Comparison of ENCODE assay signal across 8 cellular contexts in genomic region chr9:36487482-36488321, GRCh38.
A peak's percentile ranks its signal among the peaks of the same experiment; 100 is the strongest.
DNase-seq lines count a peak whose midpoint lies in the region; ATAC-seq, FAIRE-seq and TF ChIP-seq lines count a peak whose summit lies in the region.

No MANE protein-coding gene starts in this region.

- H3K9me3 ChIP-seq in AG04450 (ENCODE audit: control insufficient read depth, insufficient read depth, low read length) = no peaks in the 10 kb centered on the region; the same call in 1 of the 2 replicates

- H3K27me3 ChIP-seq in AG04450 (ENCODE audit: control insufficient read depth, insufficient read depth, low read length) (no peaks in the 10 kb centered on the region), bronchial epithelial cell (ENCODE audit: control insufficient read depth, insufficient read depth, low read length) (no peaks in the 10 kb centered on the region)

- peak overlapping the region; percentile 96 for H3K27ac Mint-ChIP-seq in WTC11

- ATAC-seq in GM18907 (IDR thresholded peaks at IDR 0.05; ENCODE audit: unreplicated experiment) (peak; percentile 83), HG03135 (IDR thresholded peaks at IDR 0.05; ENCODE audit: unreplicated experiment) (peak; percentile 83), WTC11 (peak; percentile 85)

- no peaks in the 10 kb centered on the region for H3K36me3 ChIP-seq in bronchial epithelial cell (ENCODE audit: control insufficient read depth, insufficient read depth, low read length)

- peak overlapping the region; percentile 92 for H3K27ac ChIP-seq in AG04450 (ENCODE audit: low read depth, low read length)

- no peaks in the 10 kb centered on the region for H3K27me3 Mint-ChIP-seq in WTC11 (ENCODE audit: low read depth)

- peak; percentile 72 for DNase-seq in AG04450 (ENCODE audit: low read depth, low spot score)
- DNase-seq in NCI-H2227 (lab: John Stamatoyannopoulos, UW; ENCODE audit: unreplicated experiment) = peak; percentile 93
- DNase-seq in WTC11 (ENCODE audit: low spot score) = peak; percentile 89
- peak; percentile 64 for DNase-seq in bronchial epithelial cell (ENCODE audit: low read depth)
- DNase-seq in iris pigment epithelial cell (ENCODE audit: low read depth) = peak; percentile 93
- DNase-seq in stimulated activated CD4-positive, alpha-beta T cell treated with anti-CD3 and anti-CD28 coated beads, Interleukin-12 subunit alpha, Interleukin-12 subunit beta, amount 100 ng/mL, for 24 hours (ENCODE audit: low read depth in 2 of 2) = peak; percentile 76 to 80

- H3K4me3 ChIP-seq in AG04450 (ENCODE audit: low read depth, low read length) = peak overlapping the region; percentile 93
- peak overlapping the region; percentile 57 for H3K4me3 ChIP-seq in bronchial epithelial cell (ENCODE audit: low read depth, low read length)

- FAIRE-seq in bronchial epithelial cell (lab: Jason Lieb, UNC) = no peak

- CTCF ChIA-PET in AG04450 (lab: Charles Lee) = interaction anchor here (1.0 to 2.8 kb wide), 3 partner anchors 80 to 241 kb away, joined by 7 to 21 read pairs (median 8); no protein-coding TSS in a partner anchor
- CTCF ChIA-PET in WTC11 (lab: Charles Lee) = interaction anchor here (0.6 to 2.0 kb wide), 4 partner anchors 29 to 159 kb away, joined by 3 to 15 read pairs (median 4); no protein-coding TSS in a partner anchor

- peak overlapping the region; percentile 88 for H3K4me3 Mint-ChIP-seq in WTC11

- 0 out of 2 replicates have a peak, but pooled peaks have one; percentile 3 for TF ChIP-seq CTCF in AG04450 (IDR thresholded peaks at IDR 0.05; ENCODE audit: low read depth, low read length)
- no peak for TF ChIP-seq CTCF in WTC11 (IDR thresholded peaks at IDR 0.05)
- TF ChIP-seq CTCF in bronchial epithelial cell (IDR thresholded peaks at IDR 0.05; ENCODE audit: insufficient read depth, low read length, severe bottlenecking) = no peak

- H3K9me3 Mint-ChIP-seq in WTC11 = no peaks in the 10 kb centered on the region

- H3K4me1 Mint-ChIP-seq in WTC11 = peaks cover 57% of the 10 kb centered on the region

- no peaks in the 10 kb centered on the region for H3K36me3 Mint-ChIP-seq in WTC11

- POLR2A ChIA-PET in AG04450 (lab: Yijun Ruan, JAX) = interaction anchor here (0.5 to 2.3 kb wide), 5 partner anchors 13 to 156 kb away, joined by 4 to 7 read pairs (median 5); partner anchors contain the start of gene RNF38
- POLR2A ChIA-PET in WTC11 (lab: Charles Lee) = interaction anchor here (0.7 to 1.5 kb wide), 5 partner anchors 10 to 95 kb away, joined by 3 to 4 read pairs (median 3); partner anchors contain the start of gene RNF38

TF ChIP-seq in WTC11, 78 proteins besides CTCF, POLR2A, EP300 and RAD21 (continues in another document):
- TF ChIP-seq, protein P1, sequence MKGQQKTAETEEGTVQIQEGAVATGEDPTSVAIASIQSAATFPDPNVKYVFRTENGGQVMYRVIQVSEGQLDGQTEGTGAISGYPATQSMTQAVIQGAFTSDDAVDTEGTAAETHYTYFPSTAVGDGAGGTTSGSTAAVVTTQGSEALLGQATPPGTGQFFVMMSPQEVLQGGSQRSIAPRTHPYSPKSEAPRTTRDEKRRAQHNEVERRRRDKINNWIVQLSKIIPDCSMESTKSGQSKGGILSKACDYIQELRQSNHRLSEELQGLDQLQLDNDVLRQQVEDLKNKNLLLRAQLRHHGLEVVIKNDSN (CRISPR knock-in tag; IDR thresholded peaks at IDR 0.05) = no peak
- TF ChIP-seq CBFB (CRISPR knock-in tag; IDR thresholded peaks at IDR 0.05; ENCODE audit: low read depth) = no peak
- TF ChIP-seq, protein P2, sequence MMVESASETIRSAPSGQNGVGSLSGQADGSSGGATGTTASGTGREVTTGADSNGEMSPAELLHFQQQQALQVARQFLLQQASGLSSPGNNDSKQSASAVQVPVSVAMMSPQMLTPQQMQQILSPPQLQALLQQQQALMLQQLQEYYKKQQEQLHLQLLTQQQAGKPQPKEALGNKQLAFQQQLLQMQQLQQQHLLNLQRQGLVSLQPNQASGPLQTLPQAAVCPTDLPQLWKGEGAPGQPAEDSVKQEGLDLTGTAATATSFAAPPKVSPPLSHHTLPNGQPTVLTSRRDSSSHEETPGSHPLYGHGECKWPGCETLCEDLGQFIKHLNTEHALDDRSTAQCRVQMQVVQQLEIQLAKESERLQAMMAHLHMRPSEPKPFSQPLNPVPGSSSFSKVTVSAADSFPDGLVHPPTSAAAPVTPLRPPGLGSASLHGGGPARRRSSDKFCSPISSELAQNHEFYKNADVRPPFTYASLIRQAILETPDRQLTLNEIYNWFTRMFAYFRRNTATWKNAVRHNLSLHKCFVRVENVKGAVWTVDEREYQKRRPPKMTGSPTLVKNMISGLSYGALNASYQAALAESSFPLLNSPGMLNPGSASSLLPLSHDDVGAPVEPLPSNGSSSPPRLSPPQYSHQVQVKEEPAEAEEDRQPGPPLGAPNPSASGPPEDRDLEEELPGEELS (CRISPR knock-in tag; IDR thresholded peaks at IDR 0.05) = peak; percentile 55; the same call in 1 of the 2 replicates
- TF ChIP-seq CREB1 (CRISPR knock-in tag; IDR thresholded peaks at IDR 0.05) = no peak
- TF ChIP-seq ZNF121 (CRISPR knock-in tag; IDR thresholded peaks at IDR 0.05) = no peak
- TF ChIP-seq KAT7 (CRISPR knock-in tag; IDR thresholded peaks at IDR 0.05; ENCODE audit: borderline replicate concordance) = 0 out of 2 replicates have a peak, but pooled peaks have one; percentile 12
- 0 out of 2 replicates have a peak, but pooled peaks have one; percentile 6 for TF ChIP-seq ZNF423 (CRISPR knock-in tag; IDR thresholded peaks at IDR 0.05)
- TF ChIP-seq E2F4 (CRISPR knock-in tag; IDR thresholded peaks at IDR 0.05; ENCODE audit: borderline replicate concordance, low read depth) = no peak
- TF ChIP-seq IRF1 (CRISPR knock-in tag; IDR thresholded peaks at IDR 0.05) = no peak
- no peak for TF ChIP-seq PRDM15 (CRISPR knock-in tag; IDR thresholded peaks at IDR 0.05)
- TF ChIP-seq EMX1 (CRISPR knock-in tag; IDR thresholded peaks at IDR 0.05) = no peak
- no peak for TF ChIP-seq ZBTB21 (CRISPR knock-in tag; IDR thresholded peaks at IDR 0.05; ENCODE audit: borderline replicate concordance)
- no peak for TF ChIP-seq MXD4 (CRISPR knock-in tag; IDR thresholded peaks at IDR 0.05; ENCODE audit: borderline replicate concordance)
- TF ChIP-seq, protein P3, sequence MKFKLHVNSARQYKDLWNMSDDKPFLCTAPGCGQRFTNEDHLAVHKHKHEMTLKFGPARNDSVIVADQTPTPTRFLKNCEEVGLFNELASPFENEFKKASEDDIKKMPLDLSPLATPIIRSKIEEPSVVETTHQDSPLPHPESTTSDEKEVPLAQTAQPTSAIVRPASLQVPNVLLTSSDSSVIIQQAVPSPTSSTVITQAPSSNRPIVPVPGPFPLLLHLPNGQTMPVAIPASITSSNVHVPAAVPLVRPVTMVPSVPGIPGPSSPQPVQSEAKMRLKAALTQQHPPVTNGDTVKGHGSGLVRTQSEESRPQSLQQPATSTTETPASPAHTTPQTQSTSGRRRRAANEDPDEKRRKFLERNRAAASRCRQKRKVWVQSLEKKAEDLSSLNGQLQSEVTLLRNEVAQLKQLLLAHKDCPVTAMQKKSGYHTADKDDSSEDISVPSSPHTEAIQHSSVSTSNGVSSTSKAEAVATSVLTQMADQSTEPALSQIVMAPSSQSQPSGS (CRISPR knock-in tag; IDR thresholded peaks at IDR 0.05; ENCODE audit: borderline replicate concordance, low read depth) = no peak
- TF ChIP-seq GTF2I (CRISPR knock-in tag; conservative IDR thresholded peaks at IDR 0.05) = no peak

Comparison
In these comparisons a context has a peak if more than half of its experiments do, and no peak if none do; other contexts are left out.
1. Peak in every context shown above with its lines: DNase-seq, ATAC-seq, H3K4me3 ChIP-seq and H3K27ac ChIP-seq.